ENCODE assay signal across 2 cellular contexts in the genomic region with DNA sequence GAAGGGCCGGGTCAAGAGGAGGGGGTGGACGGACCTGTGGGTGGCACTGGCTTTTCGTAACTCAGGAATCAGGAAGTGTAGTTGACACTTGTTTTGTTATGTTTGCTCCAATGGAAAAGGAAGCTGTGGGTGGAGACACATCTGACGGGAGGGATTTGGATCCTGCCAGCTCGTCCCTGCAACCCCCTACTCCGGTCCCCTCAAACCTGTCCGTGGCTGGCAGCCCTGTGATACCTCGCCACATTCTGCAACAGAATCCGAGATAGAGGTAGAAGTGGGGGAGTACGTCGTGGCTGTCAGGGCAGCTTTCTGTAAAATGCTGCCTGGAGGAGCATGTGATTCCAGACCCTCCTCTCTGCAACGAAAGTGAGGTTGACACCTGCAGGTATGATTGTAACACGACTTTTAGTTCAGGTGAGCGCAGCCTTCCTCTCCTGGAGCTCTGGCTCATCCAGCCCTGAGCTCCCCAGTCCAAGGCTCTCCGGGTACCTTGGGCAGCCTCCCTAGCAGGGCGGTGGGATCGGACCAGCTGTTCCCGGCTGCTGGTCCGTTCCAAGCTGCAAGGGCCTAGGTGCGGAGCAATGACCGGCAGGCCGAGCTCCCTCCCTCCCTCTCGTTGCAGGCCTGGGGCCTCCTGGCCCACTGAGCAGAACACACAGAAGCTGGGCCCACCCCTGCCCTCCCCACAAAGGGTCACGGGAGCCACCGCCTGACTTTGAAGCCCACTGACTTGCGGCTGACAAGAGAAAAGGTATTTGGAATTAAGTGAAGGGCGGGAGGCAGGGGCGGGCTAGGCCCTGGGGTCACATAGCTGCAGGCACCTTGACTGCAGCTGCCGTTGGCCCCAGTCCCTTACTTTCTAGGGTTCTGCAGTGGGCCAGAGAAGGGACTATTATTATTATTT.
TF ChIP-seq lines count a peak whose summit lies in the region.

No MANE protein-coding gene starts in this region.

TF ChIP-seq in HepG2, 621 proteins besides CTCF, POLR2A, EP300 and RAD21 (continues in another document):
- TF ChIP-seq, protein P1, sequence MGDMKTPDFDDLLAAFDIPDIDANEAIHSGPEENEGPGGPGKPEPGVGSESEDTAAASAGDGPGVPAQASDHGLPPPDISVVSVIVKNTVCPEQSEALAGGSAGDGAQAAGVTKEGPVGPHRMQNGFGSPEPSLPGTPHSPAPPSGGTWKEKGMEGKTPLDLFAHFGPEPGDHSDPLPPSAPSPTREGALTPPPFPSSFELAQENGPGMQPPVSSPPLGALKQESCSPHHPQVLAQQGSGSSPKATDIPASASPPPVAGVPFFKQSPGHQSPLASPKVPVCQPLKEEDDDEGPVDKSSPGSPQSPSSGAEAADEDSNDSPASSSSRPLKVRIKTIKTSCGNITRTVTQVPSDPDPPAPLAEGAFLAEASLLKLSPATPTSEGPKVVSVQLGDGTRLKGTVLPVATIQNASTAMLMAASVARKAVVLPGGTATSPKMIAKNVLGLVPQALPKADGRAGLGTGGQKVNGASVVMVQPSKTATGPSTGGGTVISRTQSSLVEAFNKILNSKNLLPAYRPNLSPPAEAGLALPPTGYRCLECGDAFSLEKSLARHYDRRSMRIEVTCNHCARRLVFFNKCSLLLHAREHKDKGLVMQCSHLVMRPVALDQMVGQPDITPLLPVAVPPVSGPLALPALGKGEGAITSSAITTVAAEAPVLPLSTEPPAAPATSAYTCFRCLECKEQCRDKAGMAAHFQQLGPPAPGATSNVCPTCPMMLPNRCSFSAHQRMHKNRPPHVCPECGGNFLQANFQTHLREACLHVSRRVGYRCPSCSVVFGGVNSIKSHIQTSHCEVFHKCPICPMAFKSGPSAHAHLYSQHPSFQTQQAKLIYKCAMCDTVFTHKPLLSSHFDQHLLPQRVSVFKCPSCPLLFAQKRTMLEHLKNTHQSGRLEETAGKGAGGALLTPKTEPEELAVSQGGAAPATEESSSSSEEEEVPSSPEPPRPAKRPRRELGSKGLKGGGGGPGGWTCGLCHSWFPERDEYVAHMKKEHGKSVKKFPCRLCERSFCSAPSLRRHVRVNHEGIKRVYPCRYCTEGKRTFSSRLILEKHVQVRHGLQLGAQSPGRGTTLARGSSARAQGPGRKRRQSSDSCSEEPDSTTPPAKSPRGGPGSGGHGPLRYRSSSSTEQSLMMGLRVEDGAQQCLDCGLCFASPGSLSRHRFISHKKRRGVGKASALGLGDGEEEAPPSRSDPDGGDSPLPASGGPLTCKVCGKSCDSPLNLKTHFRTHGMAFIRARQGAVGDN (CRISPR knock-in tag; IDR thresholded peaks at IDR 0.05) = peak; percentile 61
- TF ChIP-seq, protein P2, sequence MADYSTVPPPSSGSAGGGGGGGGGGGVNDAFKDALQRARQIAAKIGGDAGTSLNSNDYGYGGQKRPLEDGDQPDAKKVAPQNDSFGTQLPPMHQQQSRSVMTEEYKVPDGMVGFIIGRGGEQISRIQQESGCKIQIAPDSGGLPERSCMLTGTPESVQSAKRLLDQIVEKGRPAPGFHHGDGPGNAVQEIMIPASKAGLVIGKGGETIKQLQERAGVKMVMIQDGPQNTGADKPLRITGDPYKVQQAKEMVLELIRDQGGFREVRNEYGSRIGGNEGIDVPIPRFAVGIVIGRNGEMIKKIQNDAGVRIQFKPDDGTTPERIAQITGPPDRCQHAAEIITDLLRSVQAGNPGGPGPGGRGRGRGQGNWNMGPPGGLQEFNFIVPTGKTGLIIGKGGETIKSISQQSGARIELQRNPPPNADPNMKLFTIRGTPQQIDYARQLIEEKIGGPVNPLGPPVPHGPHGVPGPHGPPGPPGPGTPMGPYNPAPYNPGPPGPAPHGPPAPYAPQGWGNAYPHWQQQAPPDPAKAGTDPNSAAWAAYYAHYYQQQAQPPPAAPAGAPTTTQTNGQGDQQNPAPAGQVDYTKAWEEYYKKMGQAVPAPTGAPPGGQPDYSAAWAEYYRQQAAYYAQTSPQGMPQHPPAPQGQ (CRISPR knock-in tag; IDR thresholded peaks at IDR 0.05; ENCODE audit: borderline replicate concordance) = no peak
- no peak for TF ChIP-seq ZSCAN31 (CRISPR knock-in tag; IDR thresholded peaks at IDR 0.05; ENCODE audit: low read depth)
- TF ChIP-seq, protein P3, sequence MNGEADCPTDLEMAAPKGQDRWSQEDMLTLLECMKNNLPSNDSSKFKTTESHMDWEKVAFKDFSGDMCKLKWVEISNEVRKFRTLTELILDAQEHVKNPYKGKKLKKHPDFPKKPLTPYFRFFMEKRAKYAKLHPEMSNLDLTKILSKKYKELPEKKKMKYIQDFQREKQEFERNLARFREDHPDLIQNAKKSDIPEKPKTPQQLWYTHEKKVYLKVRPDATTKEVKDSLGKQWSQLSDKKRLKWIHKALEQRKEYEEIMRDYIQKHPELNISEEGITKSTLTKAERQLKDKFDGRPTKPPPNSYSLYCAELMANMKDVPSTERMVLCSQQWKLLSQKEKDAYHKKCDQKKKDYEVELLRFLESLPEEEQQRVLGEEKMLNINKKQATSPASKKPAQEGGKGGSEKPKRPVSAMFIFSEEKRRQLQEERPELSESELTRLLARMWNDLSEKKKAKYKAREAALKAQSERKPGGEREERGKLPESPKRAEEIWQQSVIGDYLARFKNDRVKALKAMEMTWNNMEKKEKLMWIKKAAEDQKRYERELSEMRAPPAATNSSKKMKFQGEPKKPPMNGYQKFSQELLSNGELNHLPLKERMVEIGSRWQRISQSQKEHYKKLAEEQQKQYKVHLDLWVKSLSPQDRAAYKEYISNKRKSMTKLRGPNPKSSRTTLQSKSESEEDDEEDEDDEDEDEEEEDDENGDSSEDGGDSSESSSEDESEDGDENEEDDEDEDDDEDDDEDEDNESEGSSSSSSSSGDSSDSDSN (CRISPR knock-in tag; IDR thresholded peaks at IDR 0.05) = peak; percentile 47; the same call in 1 of the 2 replicates
- no peak for TF ChIP-seq THAP11 (CRISPR knock-in tag; IDR thresholded peaks at IDR 0.05)
- TF ChIP-seq, protein P4, sequence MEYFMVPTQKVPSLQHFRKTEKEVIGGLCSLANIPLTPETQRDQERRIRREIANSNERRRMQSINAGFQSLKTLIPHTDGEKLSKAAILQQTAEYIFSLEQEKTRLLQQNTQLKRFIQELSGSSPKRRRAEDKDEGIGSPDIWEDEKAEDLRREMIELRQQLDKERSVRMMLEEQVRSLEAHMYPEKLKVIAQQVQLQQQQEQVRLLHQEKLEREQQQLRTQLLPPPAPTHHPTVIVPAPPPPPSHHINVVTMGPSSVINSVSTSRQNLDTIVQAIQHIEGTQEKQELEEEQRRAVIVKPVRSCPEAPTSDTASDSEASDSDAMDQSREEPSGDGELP (IDR thresholded peaks at IDR 0.05; ENCODE audit: borderline replicate concordance, low read depth) = peak; percentile 31; the same call in 1 of the 2 replicates
- no peak for TF ChIP-seq LCORL (IDR thresholded peaks at IDR 0.05)
- 0 out of 2 replicates have a peak, but pooled peaks have one; percentile 19 for TF ChIP-seq LCORL (CRISPR knock-in tag; IDR thresholded peaks at IDR 0.05)
- 0 out of 2 replicates have a peak, but pooled peaks have one; percentile 48 for TF ChIP-seq ZBTB7A (CRISPR knock-in tag; IDR thresholded peaks at IDR 0.05)
- 0 out of 2 replicates have a peak, but pooled peaks have one; percentile 24 for TF ChIP-seq SPEN (CRISPR knock-in tag; IDR thresholded peaks at IDR 0.05; ENCODE audit: low read depth)
- peak; percentile 79 for TF ChIP-seq BCL6 (CRISPR knock-in tag; IDR thresholded peaks at IDR 0.05)
- TF ChIP-seq TCF7 (IDR thresholded peaks at IDR 0.05; ENCODE audit: low read depth) = peak; percentile 30; the same call in 1 of the 2 replicates
- no peak for TF ChIP-seq HDAC6 (IDR thresholded peaks at IDR 0.05; ENCODE audit: low read depth, low read length)

TF ChIP-seq in SK-N-SH treated with all-trans-retinoic acid at 6 μM for 48 hours, 23 proteins besides CTCF, POLR2A, EP300 and RAD21 (continued from another document):
- TF ChIP-seq, protein P5, sequence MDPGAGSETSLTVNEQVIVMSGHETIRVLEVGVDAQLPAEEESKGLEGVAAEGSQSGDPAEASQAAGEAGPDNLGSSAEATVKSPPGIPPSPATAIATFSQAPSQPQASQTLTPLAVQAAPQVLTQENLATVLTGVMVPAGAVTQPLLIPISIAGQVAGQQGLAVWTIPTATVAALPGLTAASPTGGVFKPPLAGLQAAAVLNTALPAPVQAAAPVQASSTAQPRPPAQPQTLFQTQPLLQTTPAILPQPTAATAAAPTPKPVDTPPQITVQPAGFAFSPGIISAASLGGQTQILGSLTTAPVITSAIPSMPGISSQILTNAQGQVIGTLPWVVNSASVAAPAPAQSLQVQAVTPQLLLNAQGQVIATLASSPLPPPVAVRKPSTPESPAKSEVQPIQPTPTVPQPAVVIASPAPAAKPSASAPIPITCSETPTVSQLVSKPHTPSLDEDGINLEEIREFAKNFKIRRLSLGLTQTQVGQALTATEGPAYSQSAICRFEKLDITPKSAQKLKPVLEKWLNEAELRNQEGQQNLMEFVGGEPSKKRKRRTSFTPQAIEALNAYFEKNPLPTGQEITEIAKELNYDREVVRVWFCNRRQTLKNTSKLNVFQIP (CRISPR knock-in tag; IDR thresholded peaks at IDR 0.05; ENCODE audit: borderline replicate concordance, low read depth) = no peak
- TF ChIP-seq TCF4 (CRISPR knock-in tag; IDR thresholded peaks at IDR 0.05; ENCODE audit: borderline replicate concordance) = no peak
- no peak for TF ChIP-seq PPARA (CRISPR knock-in tag; IDR thresholded peaks at IDR 0.05; ENCODE audit: borderline replicate concordance)
- TF ChIP-seq, protein P6, sequence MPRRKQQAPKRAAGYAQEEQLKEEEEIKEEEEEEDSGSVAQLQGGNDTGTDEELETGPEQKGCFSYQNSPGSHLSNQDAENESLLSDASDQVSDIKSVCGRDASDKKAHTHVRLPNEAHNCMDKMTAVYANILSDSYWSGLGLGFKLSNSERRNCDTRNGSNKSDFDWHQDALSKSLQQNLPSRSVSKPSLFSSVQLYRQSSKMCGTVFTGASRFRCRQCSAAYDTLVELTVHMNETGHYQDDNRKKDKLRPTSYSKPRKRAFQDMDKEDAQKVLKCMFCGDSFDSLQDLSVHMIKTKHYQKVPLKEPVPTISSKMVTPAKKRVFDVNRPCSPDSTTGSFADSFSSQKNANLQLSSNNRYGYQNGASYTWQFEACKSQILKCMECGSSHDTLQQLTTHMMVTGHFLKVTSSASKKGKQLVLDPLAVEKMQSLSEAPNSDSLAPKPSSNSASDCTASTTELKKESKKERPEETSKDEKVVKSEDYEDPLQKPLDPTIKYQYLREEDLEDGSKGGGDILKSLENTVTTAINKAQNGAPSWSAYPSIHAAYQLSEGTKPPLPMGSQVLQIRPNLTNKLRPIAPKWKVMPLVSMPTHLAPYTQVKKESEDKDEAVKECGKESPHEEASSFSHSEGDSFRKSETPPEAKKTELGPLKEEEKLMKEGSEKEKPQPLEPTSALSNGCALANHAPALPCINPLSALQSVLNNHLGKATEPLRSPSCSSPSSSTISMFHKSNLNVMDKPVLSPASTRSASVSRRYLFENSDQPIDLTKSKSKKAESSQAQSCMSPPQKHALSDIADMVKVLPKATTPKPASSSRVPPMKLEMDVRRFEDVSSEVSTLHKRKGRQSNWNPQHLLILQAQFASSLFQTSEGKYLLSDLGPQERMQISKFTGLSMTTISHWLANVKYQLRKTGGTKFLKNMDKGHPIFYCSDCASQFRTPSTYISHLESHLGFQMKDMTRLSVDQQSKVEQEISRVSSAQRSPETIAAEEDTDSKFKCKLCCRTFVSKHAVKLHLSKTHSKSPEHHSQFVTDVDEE (CRISPR knock-in tag; IDR thresholded peaks at IDR 0.05) = no peak
- TF ChIP-seq SNAI2 (CRISPR knock-in tag; IDR thresholded peaks at IDR 0.05) = no peak
- TF ChIP-seq, protein P7, sequence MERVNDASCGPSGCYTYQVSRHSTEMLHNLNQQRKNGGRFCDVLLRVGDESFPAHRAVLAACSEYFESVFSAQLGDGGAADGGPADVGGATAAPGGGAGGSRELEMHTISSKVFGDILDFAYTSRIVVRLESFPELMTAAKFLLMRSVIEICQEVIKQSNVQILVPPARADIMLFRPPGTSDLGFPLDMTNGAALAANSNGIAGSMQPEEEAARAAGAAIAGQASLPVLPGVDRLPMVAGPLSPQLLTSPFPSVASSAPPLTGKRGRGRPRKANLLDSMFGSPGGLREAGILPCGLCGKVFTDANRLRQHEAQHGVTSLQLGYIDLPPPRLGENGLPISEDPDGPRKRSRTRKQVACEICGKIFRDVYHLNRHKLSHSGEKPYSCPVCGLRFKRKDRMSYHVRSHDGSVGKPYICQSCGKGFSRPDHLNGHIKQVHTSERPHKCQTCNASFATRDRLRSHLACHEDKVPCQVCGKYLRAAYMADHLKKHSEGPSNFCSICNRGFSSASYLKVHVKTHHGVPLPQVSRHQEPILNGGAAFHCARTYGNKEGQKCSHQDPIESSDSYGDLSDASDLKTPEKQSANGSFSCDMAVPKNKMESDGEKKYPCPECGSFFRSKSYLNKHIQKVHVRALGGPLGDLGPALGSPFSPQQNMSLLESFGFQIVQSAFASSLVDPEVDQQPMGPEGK (CRISPR knock-in tag; IDR thresholded peaks at IDR 0.05; ENCODE audit: borderline replicate concordance) = no peak
- TF ChIP-seq ISL1 (CRISPR knock-in tag; IDR thresholded peaks at IDR 0.05) = no peak
- TF ChIP-seq CSDC2 (CRISPR knock-in tag; IDR thresholded peaks at IDR 0.05) = no peak
- TF ChIP-seq ZNF565 (CRISPR knock-in tag; conservative IDR thresholded peaks at IDR 0.05; ENCODE audit: low read depth) = no peak
- TF ChIP-seq ZNF70 (CRISPR knock-in tag; IDR thresholded peaks at IDR 0.05) = no peak
- no peak for TF ChIP-seq ZFP3 (CRISPR knock-in tag; IDR thresholded peaks at IDR 0.05)
- TF ChIP-seq, protein P8, sequence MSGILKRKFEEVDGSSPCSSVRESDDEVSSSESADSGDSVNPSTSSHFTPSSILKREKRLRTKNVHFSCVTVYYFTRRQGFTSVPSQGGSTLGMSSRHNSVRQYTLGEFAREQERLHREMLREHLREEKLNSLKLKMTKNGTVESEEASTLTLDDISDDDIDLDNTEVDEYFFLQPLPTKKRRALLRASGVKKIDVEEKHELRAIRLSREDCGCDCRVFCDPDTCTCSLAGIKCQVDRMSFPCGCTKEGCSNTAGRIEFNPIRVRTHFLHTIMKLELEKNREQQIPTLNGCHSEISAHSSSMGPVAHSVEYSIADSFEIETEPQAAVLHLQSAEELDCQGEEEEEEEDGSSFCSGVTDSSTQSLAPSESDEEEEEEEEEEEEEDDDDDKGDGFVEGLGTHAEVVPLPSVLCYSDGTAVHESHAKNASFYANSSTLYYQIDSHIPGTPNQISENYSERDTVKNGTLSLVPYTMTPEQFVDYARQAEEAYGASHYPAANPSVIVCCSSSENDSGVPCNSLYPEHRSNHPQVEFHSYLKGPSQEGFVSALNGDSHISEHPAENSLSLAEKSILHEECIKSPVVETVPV (CRISPR knock-in tag; IDR thresholded peaks at IDR 0.05) = no peak
- TF ChIP-seq TOX (CRISPR knock-in tag; IDR thresholded peaks at IDR 0.05; ENCODE audit: borderline replicate concordance) = no peak
TF ChIP-seq in SK-N-SH treated with all-trans-retinoic acid at 6 μM for 48 hours: peak in this region for 0.
